In the genomic region with DNA sequence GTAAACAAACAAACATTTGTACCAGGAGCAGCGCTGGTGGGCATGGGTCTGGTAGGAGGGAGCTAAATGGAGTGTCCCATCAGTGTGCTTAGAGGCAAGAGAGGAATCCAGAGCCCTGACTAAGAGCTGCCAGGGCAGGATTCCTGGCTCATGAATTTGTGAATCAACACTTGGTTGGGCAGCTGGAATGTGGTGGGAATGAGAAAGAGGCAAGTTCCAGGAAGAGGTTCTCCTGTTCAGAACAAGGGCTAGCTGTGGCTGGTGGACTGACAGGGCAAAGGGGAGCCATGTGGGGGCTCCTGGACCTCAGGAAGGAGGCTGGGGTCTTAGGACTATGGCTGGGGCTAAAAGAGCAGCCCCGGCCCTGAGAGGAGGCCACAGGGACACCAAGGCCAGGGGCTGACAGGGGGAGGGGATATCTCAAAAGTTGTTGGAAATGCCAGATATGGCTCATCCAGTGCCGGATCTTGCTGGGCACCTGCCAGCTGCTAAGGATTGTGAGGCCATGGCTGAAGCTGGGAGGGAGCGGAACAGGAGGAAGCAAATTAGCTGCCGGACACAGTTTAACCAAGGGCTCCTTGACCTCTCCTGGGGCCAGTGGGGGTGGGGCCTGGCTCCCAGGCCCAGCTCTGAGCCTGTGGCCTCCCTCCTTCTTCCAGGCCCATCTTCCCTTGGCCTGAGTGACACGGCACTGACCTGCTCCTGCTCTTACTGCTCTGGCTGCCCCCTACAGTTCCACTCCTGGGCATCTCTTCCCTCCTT, we compare ENCODE assay signal across 9 cellular contexts. TPM values are rescaled to one million over a fixed set of nuclear protein-coding genes. Genes with fewer than 3 reads are reported as not detected.
DNase-seq lines count a peak whose midpoint lies in the region; ATAC-seq and TF ChIP-seq lines count a peak whose summit lies in the region.
"Had no signal": no experiment of that assay in that cellular context is flagged by ENCODE, and none has a peak within 500 bp of the region (broad histone marks: within the 10 kb centered on the region; RNA-seq: fewer than 3 reads in every experiment).

No MANE protein-coding gene starts in this region.

- H3K9me3 ChIP-seq in PC-9 (ENCODE audit: insufficient read depth, low read depth): no peaks in the 10 kb centered on the region

- peak overlapping the region; percentile 36; the same call in 1 of the 2 replicates for H3K4me3 ChIP-seq in PC-9
- H3K4me3 ChIP-seq in epithelial cell of esophagus (ENCODE audit: low read length): no peak overlapping the region

- no peaks in the 10 kb centered on the region for H3K36me3 ChIP-seq in PC-9 (ENCODE audit: low read depth)

- CTCF ChIA-PET in PC-9 (lab: Charles Lee): interaction anchor here (0.5 to 2.1 kb wide), 10 partner anchors 10 to 1915 kb away, joined by 3 to 21 read pairs (median 4); no protein-coding TSS in a partner anchor

- peak overlapping the region; percentile 41; the same call in 1 of the 2 replicates for H2AFZ ChIP-seq in PC-9

- DNase-seq in AG08395 (ENCODE audit: low spot score): peak; percentile 90
- DNase-seq in PC-9: peak; percentile 88 to 99
- peak; percentile 92 for DNase-seq in epithelial cell of esophagus (ENCODE audit: low read depth)
- peak; percentile 6 for DNase-seq in natural killer cell
- no peak for DNase-seq in cortex of kidney (lab: John Stamatoyannopoulos, UW)
- DNase-seq in stimulated activated CD8-positive, alpha-beta memory T cell treated with anti-CD3 and anti-CD28 coated beads, Interleukin-4, amount 100 ng/mL, for 48 hours: no peak
- no peak for DNase-seq in DMS53 treated with DMSO at 0.1 percent for 48 hours (lab: John Stamatoyannopoulos, UW; ENCODE audit: unreplicated experiment)

- H3K4me1 ChIP-seq in PC-9 (replicated peaks; ENCODE audit: insufficient read depth): peaks cover 53% of the 10 kb centered on the region

- H4K20me1 ChIP-seq in PC-9 (ENCODE audit: insufficient read depth): no peaks in the 10 kb centered on the region

- H3K27ac Mint-ChIP-seq in natural killer cell: no peak overlapping the region

- H3K4me2 ChIP-seq in PC-9: peak overlapping the region; percentile 82

- H3K27me3 ChIP-seq in PC-9 (ENCODE audit: insufficient read depth, low read depth): no peaks in the 10 kb centered on the region

- no peaks in the 10 kb centered on the region for H3K79me2 ChIP-seq in PC-9 (ENCODE audit: low read depth)

- no peaks in the 10 kb centered on the region for H3K36me3 Mint-ChIP-seq in natural killer cell

- no peaks in the 10 kb centered on the region for H3K4me1 Mint-ChIP-seq in natural killer cell

- H3F3A ChIP-seq in PC-9 (ENCODE audit: insufficient read depth, low read depth): peaks cover 59% of the 10 kb centered on the region

- TSS peak; percentile 80 for BruUV-seq in PC-9 (replicated peaks; lab: Mats Ljungman, UMichigan)

- H3K27ac ChIP-seq in PC-9: peak overlapping the region; percentile 96

- H3K4me3 Mint-ChIP-seq in natural killer cell: no peak overlapping the region

- POLR2A ChIA-PET in PC-9 (lab: Charles Lee; ENCODE audit: unreplicated experiment): interaction anchor here (0.6 to 1.2 kb wide), 7 partner anchors 12 to 492 kb away, joined by 3 to 11 read pairs (median 8); partner anchors contain the start of gene P2RY6

- peaks cover 2 to 8% of the 10 kb centered on the region in 2 donors for H3K27me3 Mint-ChIP-seq in natural killer cell (ENCODE audit: low read depth in 2 of 2)

- no peaks in the 10 kb centered on the region for H3K9me3 Mint-ChIP-seq in natural killer cell

- intact Hi-C loops in PC-9 (cut with micrococcal nuclease; ENCODE audit: unreplicated experiment) (loop anchor here (1.0 kb wide), 2 partner anchors 15 to 32 kb away; partner anchors contain the start of gene P2RY6), natural killer cell (cut with micrococcal nuclease) (no loop called here)

- ATAC-seq in natural killer cell: no peak
- no peak for ATAC-seq in GM18873 (IDR thresholded peaks at IDR 0.05; ENCODE audit: low FRiP score, unreplicated experiment)
- ATAC-seq: left colon had no signal

- no peak for TF ChIP-seq CTCF in PC-9 (conservative IDR thresholded peaks at IDR 0.05)
- TF ChIP-seq CTCF in epithelial cell of esophagus (IDR thresholded peaks at IDR 0.05; ENCODE audit: insufficient read depth, low read depth, low read length, missing control alignments): no peak
- no peak for TF ChIP-seq CTCF in natural killer cell (IDR thresholded peaks at IDR 0.05)

- H3K9me2 ChIP-seq in PC-9 (ENCODE audit: insufficient read depth): no peaks in the 10 kb centered on the region

RNA-seq across cellular contexts. Expression of gene P2RY6, which starts 14.6 kb away (rescaled TPM):
- total RNA-seq in PC-9 (2021) (29.7 and 34.7 TPM in 2 replicates), natural killer cell (under 1 TPM in 2 of 3 donors, not detected in 1; 0.24 to 0.40 TPM)

RNA-seq across cellular contexts. Expression of gene P2RY2, which starts 39.4 kb away (rescaled TPM):
- total RNA-seq in PC-9 (2021): 19.8 and 22.5 TPM in 2 replicates
- total RNA-seq in natural killer cell: 1 to 10 TPM in 1 of 3 donors, under 1 TPM in 2; 0.27 to 1.0 (median 0.90) TPM

RNA-seq across cellular contexts. Expression of gene ARHGEF17, which starts 50.6 kb away (rescaled TPM):
- 56.9 and 62.1 TPM in 2 replicates for total RNA-seq in PC-9 (2021)
- under 1 TPM; 0.02 to 0.88 (median 0.50) TPM for total RNA-seq in natural killer cell

Comparison
In these comparisons a context has a peak if more than half of its experiments do, and no peak if none do; other contexts are left out.
1. DNase-seq: peak in AG08395 (single experiment), PC-9 (2 of 2), epithelial cell of esophagus (single experiment) and natural killer cell (single experiment); none in cortex of kidney (single experiment), stimulated activated CD8-positive, alpha-beta memory T cell treated with anti-CD3 and anti-CD28 coated beads, Interleukin-4, amount 100 ng/mL, for 48 hours (single experiment) and DMS53 treated with DMSO at 0.1 percent for 48 hours (single experiment).
2. RNA of gene P2RY6, which starts 14.6 kb away (total RNA-seq): 29.7 to 34.7 TPM in PC-9; 0.24 to 0.40 TPM in natural killer cell; every median in the first group is over 10 times any median in the second.
3. RNA of gene P2RY2, which starts 39.4 kb away (total RNA-seq): 19.8 to 22.5 TPM in PC-9; 0.27 to 1.0 TPM in natural killer cell; every median in the first group is over 10 times any median in the second.
4. RNA of gene ARHGEF17, which starts 50.6 kb away (total RNA-seq): 56.9 to 62.1 TPM in PC-9; 0.02 to 0.88 TPM in natural killer cell; every median in the first group is over 10 times any median in the second.